Comparison of ENCODE assay signal across 8 cellular contexts in the genomic region with DNA sequence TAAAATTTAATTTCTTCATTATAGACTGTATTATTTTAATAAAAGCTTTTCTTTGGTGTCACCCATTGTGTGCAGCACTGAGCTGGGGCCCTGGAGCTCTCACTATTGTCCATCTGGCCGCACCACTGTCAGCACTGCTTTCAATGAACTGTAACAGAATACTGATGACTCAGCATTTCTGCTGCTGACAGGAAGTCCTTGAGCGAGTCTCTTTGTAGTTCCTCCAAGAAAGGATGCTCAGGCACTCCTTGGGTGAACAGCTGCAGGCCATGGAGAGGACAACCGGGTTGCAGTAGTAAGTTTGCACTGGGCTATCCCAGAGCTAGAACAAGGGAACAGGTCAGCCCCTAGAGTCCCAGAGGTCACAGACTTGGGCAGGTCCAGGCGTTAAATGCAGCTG.
DNase-seq lines count a peak whose midpoint lies in the region; ATAC-seq and TF ChIP-seq lines count a peak whose summit lies in the region.

No MANE protein-coding gene starts in this region.

- H3K27ac ChIP-seq in Karpas-422 (ENCODE audit: low read length) (no peak overlapping the region), upper lobe of right lung (no peak overlapping the region)

- H4K20me1 ChIP-seq in Karpas-422 (ENCODE audit: insufficient read depth, low read depth, low read length), result no peaks in the 10 kb centered on the region

- no peak overlapping the region for H3K4me2 ChIP-seq in Karpas-422 (ENCODE audit: low read depth, low read length, poor library complexity, severe bottlenecking)

- no peak overlapping the region for H3K4me3 ChIP-seq in AG10803 (ENCODE audit: low read length)
- H3K4me3 ChIP-seq in Karpas-422 (ENCODE audit: low read length), result no peak overlapping the region
- H3K4me3 ChIP-seq in epithelial cell of esophagus (ENCODE audit: low read length), result no peak overlapping the region
- H3K4me3 ChIP-seq in upper lobe of right lung, result no peak overlapping the region

- no peaks in the 10 kb centered on the region for H3K79me2 ChIP-seq in Karpas-422 (ENCODE audit: low read length)

- intact Hi-C loops in upper lobe of right lung (cut with DNase I), result no loop called here

- H3K36me3 ChIP-seq in Karpas-422 (ENCODE audit: insufficient read depth, low read length) (no peaks in the 10 kb centered on the region), upper lobe of right lung (no peaks in the 10 kb centered on the region)

- ATAC-seq in GM21360 (IDR thresholded peaks at IDR 0.05; ENCODE audit: unreplicated experiment) (peak; percentile 31), upper lobe of right lung (peak; percentile 37)

- peak; percentile 35 for DNase-seq in AG10803 (ENCODE audit: low read depth)
- peak; percentile 40 for DNase-seq in Karpas-422
- peak; percentile 53 for DNase-seq in epithelial cell of esophagus (ENCODE audit: low read depth)
- DNase-seq in upper lobe of right lung, result no peak
- no peak for DNase-seq in activated naive CD4-positive, alpha-beta T cell (lab: John Stamatoyannopoulos, UW)
- no peak for DNase-seq in NCI-H1092 treated with DMSO at 0.1 percent for 48 hours (lab: John Stamatoyannopoulos, UW)
- no peak for DNase-seq in medulla oblongata (ENCODE audit: extremely low spot score)

- no peak overlapping the region for H3K9ac ChIP-seq in Karpas-422 (ENCODE audit: low read length)

- no peaks in the 10 kb centered on the region for H3K9me2 ChIP-seq in Karpas-422 (replicated peaks; ENCODE audit: insufficient read depth, low read length)

- H3K9me3 ChIP-seq in Karpas-422 (ENCODE audit: low read length) (no peaks in the 10 kb centered on the region), upper lobe of right lung (no peaks in the 10 kb centered on the region)

- no peaks in the 10 kb centered on the region for H3K27me3 ChIP-seq in Karpas-422 (ENCODE audit: low read length)
- no peaks in the 10 kb centered on the region for H3K27me3 ChIP-seq in upper lobe of right lung

- TF ChIP-seq CTCF in AG10803 (conservative IDR thresholded peaks at IDR 0.05; ENCODE audit: low read length) (no peak), epithelial cell of esophagus (IDR thresholded peaks at IDR 0.05; ENCODE audit: insufficient read depth, low read depth, low read length, missing control alignments) (no peak), upper lobe of right lung (IDR thresholded peaks at IDR 0.05) (no peak)

- H3K4me1 ChIP-seq in Karpas-422 (ENCODE audit: low read length), result peaks cover 7% of the 10 kb centered on the region
- peaks cover 4% of the 10 kb centered on the region for H3K4me1 ChIP-seq in upper lobe of right lung

- no peak overlapping the region for H2AFZ ChIP-seq in Karpas-422 (ENCODE audit: low read length)

Comparison
In these comparisons a context has a peak if more than half of its experiments do, and no peak if none do; other contexts are left out.
1. DNase-seq: peak in AG10803 (single experiment), Karpas-422 (single experiment) and epithelial cell of esophagus (single experiment); none in upper lobe of right lung (single experiment), activated naive CD4-positive, alpha-beta T cell (0 of 4), NCI-H1092 treated with DMSO at 0.1 percent for 48 hours (single experiment) and medulla oblongata (single experiment).